Comparison of ENCODE assay signal across 19 cellular contexts in the genomic region with DNA sequence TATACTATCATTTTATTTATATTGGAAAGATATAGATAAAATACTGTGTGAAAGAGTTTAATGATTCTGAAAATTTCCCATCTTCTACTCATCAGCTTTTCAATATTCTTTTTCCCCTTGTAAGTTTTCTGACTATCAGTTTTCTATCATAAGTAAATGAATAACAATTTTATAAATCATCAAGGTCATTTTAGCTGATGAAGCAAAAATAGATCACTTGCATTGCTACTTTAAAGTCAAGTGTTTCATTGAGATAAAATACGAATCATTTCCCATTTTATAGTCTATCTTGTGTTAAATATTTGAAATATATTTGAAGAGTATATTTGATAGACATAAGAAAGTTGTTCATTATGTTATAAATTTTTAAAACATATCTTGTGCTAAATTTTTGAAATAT.
DNase-seq lines count a peak whose midpoint lies in the region; ATAC-seq, FAIRE-seq and TF ChIP-seq lines count a peak whose summit lies in the region.
"Had no signal": no experiment of that assay in that cellular context is flagged by ENCODE, and none has a peak within 500 bp of the region (broad histone marks: within the 10 kb centered on the region; RNA-seq: fewer than 3 reads in every experiment).

No MANE protein-coding gene starts in this region.

- no peak overlapping the region for H2BK20ac ChIP-seq in IMR-90 (ENCODE audit: low read depth, low read length)

- intact Hi-C loops in IMR-90 (cut with micrococcal nuclease), result no loop called here

- H3K9ac ChIP-seq in IMR-90 (ENCODE audit: low read depth, low read length) (no peak overlapping the region), GM23248 (no peak overlapping the region)
- H3K9ac ChIP-seq: BLaER1 had no signal

- H3K4me1 ChIP-seq in IMR-90 (ENCODE audit: control insufficient read depth, insufficient read depth, low read length) (no peaks in the 10 kb centered on the region), small intestine (ENCODE audit: control insufficient read depth in 2 of 2, insufficient read depth in 1 of 2, low read depth in 1 of 2, low read length in 1 of 2) (no peaks in the 10 kb centered on the region), GM23248 (ENCODE audit: insufficient read depth) (no peaks in the 10 kb centered on the region)
- H3K4me1 ChIP-seq: Caco-2 had no signal

- no peak for TF ChIP-seq CTCF in IMR-90 (conservative IDR thresholded peaks at IDR 0.05; ENCODE audit: low read depth, low read length)

- WGBS in IMR-90 (ENCODE audit: extremely low coverage in 2 of 2, insufficient read length in 1 of 2), 2 experiments, result no CpG with 5 or more reads among the region's 1 CpG
- WGBS in small intestine, 3 donors, result 57 to 71% (median 68%) methylated on average over 1 of the region's 1 CpG
- WGBS in GM23248 (ENCODE audit: low coverage in 1 of 2, low lambda C conversion rate in 2 of 2, missing lambda C conversion rate in 2 of 2), 2 experiments, result 2% methylated on average over 1 of the region's 1 CpG

- H3K14ac ChIP-seq in IMR-90 (replicated peaks; ENCODE audit: low read depth, low read length), result no peak overlapping the region

- no TSS peak for BruUV-seq in IMR-90 (replicated peaks; lab: Mats Ljungman, UMichigan)

- H3K27me3 ChIP-seq in IMR-90 (ENCODE audit: control insufficient read depth, insufficient read depth, low read length) (no peaks in the 10 kb centered on the region), small intestine (ENCODE audit: control insufficient read depth in 2 of 2, insufficient read depth in 2 of 2, low read length in 2 of 2) (no peaks in the 10 kb centered on the region), GM23248 (replicated peaks; ENCODE audit: insufficient read depth) (no peaks in the 10 kb centered on the region)
- H3K27me3 ChIP-seq: BLaER1 had no signal

- no peaks in the 10 kb centered on the region for H3K9me2 ChIP-seq in GM23248 (ENCODE audit: insufficient read depth)

- no peak overlapping the region for H4K8ac ChIP-seq in IMR-90 (ENCODE audit: low read depth in 2 of 2, low read length in 2 of 2)

- no peak overlapping the region for H2BK120ac ChIP-seq in IMR-90 (ENCODE audit: low read depth, low read length)

- H2BK5ac ChIP-seq in IMR-90 (ENCODE audit: low read depth, low read length, poor library complexity, severe bottlenecking), result no peak overlapping the region

- H3K9me1 ChIP-seq in IMR-90 (ENCODE audit: insufficient read depth, low read length), result no peaks in the 10 kb centered on the region

- H3K79me1 ChIP-seq in IMR-90 (ENCODE audit: low read depth in 1 of 2, low read length in 2 of 2), result no peaks in the 10 kb centered on the region

- H2AFZ ChIP-seq in IMR-90 (replicated peaks; ENCODE audit: low read length, poor library complexity) (no peak overlapping the region), GM23248 (no peak overlapping the region)

- H3F3A ChIP-seq in GM23248 (ENCODE audit: insufficient read depth), result no peaks in the 10 kb centered on the region

- H4K91ac ChIP-seq in IMR-90 (ENCODE audit: insufficient read depth, low read depth, low read length), result no peak overlapping the region

- DNase-seq in IMR-90, result no peak
- DNase-seq in small intestine, result no peak
- no peak for DNase-seq in effector CD4-positive, alpha-beta T cell
- no peak for DNase-seq in GM23248
- DNase-seq in SW480 (ENCODE audit: low spot score), result no peak
- DNase-seq: 8988T; Caco-2; CD4-positive, CD25-positive, alpha-beta regulatory T cell; CD8-positive, alpha-beta T cell; DMS153; DND-41; H7; HCEC 1CT had no signal

- no peak overlapping the region for H2BK15ac ChIP-seq in IMR-90 (ENCODE audit: low read depth, low read length)

- FAIRE-seq in A204.1 (lab: Jason Lieb, UNC) (peak; percentile 81), endometrium (lab: Jason Lieb, UNC) (peak; percentile 83), small intestine (lab: Jason Lieb, UNC) (peak; percentile 84)
- FAIRE-seq: GM12892, H1 had no signal

- H3K56ac ChIP-seq in IMR-90 (ENCODE audit: extremely low read depth, insufficient read depth, low read length), result no peak overlapping the region

- TF ChIP-seq POLR2A in IMR-90 (IDR thresholded peaks at IDR 0.05; ENCODE audit: low read depth, low read length), result no peak

- in situ Hi-C loops in IMR-90 (cut with MboI; ENCODE audit: low sequenced_read_pairs) (no loop called here), GM23248 (cut with MboI) (no loop called here)

- H3K4me3 ChIP-seq in IMR-90 (ENCODE audit: insufficient read depth, low read depth, low read length) (no peak overlapping the region), small intestine (ENCODE audit: low read depth in 1 of 2, low read length in 2 of 2) (no peak overlapping the region), GM23248 (no peak overlapping the region)
- H3K4me3 ChIP-seq: BLaER1 had no signal

- H3K23ac ChIP-seq in IMR-90 (ENCODE audit: low read depth, low read length), result no peak overlapping the region

- H3K4me2 ChIP-seq in IMR-90 (ENCODE audit: low read depth, low read length) (no peak overlapping the region), GM23248 (ENCODE audit: unreplicated experiment) (no peak overlapping the region)
- H3K4me2 ChIP-seq: BLaER1 had no signal

- TF ChIP-seq RAD21 in IMR-90 (IDR thresholded peaks at IDR 0.05; ENCODE audit: low read length), result no peak

- H3K27ac ChIP-seq in IMR-90 (ENCODE audit: insufficient read depth, low read length), result no peak overlapping the region
- H3K27ac ChIP-seq in small intestine (ENCODE audit: low read depth in 1 of 2, low read length in 1 of 2), result no peak overlapping the region
- H3K27ac ChIP-seq in GM23248, result no peak overlapping the region
- H3K27ac ChIP-seq: BLaER1, C4-2B had no signal

- ATAC-seq in IMR-90 (ENCODE audit: low read depth), result no peak
- ATAC-seq: CD8-positive, alpha-beta T cell had no signal

- POLR2A ChIA-PET in IMR-90 (lab: Charles Lee; ENCODE audit: unreplicated experiment), result no interaction called here

- H3K79me2 ChIP-seq in GM23248 (ENCODE audit: insufficient read depth), result no peaks in the 10 kb centered on the region

- H3K18ac ChIP-seq in IMR-90 (ENCODE audit: low read depth, low read length), result no peak overlapping the region

- H4K20me1 ChIP-seq in IMR-90 (ENCODE audit: insufficient read depth, low read length), result no peaks in the 10 kb centered on the region
- no peaks in the 10 kb centered on the region for H4K20me1 ChIP-seq in GM23248 (ENCODE audit: insufficient read depth)
- H4K20me1 ChIP-seq: BLaER1 had no signal

- dilution Hi-C loops in IMR-90 (cut with HindIII; ENCODE audit: low sequenced_read_pairs, unreplicated experiment), result no loop called here

- H2AK9ac ChIP-seq in IMR-90 (replicated peaks; ENCODE audit: low read depth, low read length, poor library complexity), result no peak overlapping the region

- no peak overlapping the region for H4K5ac ChIP-seq in IMR-90 (ENCODE audit: low read depth, low read length)

- H3K9me3 ChIP-seq in IMR-90 (ENCODE audit: control insufficient read depth, insufficient read depth, low read length) (peaks cover 5% of the 10 kb centered on the region), small intestine (ENCODE audit: control insufficient read depth, low read depth) (no peaks in the 10 kb centered on the region), GM23248 (ENCODE audit: low read depth) (no peaks in the 10 kb centered on the region)
- H3K9me3 ChIP-seq: Caco-2 had no signal

- CTCF ChIA-PET in IMR-90 (lab: Yijun Ruan, JAX), result no interaction called here

- H3K36me3 ChIP-seq in IMR-90 (ENCODE audit: control insufficient read depth, insufficient read depth, low read length) (no peaks in the 10 kb centered on the region), small intestine (ENCODE audit: control insufficient read depth in 2 of 2, insufficient read depth in 2 of 2, low read length in 2 of 2) (no peaks in the 10 kb centered on the region), GM23248 (ENCODE audit: low read depth) (no peaks in the 10 kb centered on the region)
- H3K36me3 ChIP-seq: BLaER1 had no signal

- H3K4ac ChIP-seq in IMR-90 (ENCODE audit: low read depth, low read length), result no peak overlapping the region

- no peak overlapping the region for H2AK5ac ChIP-seq in IMR-90 (ENCODE audit: low read depth, low read length)

TF ChIP-seq in IMR-90, 13 proteins besides CTCF, POLR2A, EP300 and RAD21:
- peak; percentile 84 for TF ChIP-seq MAFK (IDR thresholded peaks at IDR 0.05; ENCODE audit: low read depth, low read length)
- no peak for TF ChIP-seq FOS (IDR thresholded peaks at IDR 0.05; ENCODE audit: low read depth, low read length)
